ENCODE assay signal across 1 cellular context in genomic region chr1:150410582-150411101, GRCh38.
TF ChIP-seq lines count a peak whose summit lies in the region.

No MANE protein-coding gene starts in this region.

TF ChIP-seq in HCT116, 20 proteins besides CTCF, POLR2A, EP300 and RAD21 (continued from another document):
- no peak for TF ChIP-seq SP1 (IDR thresholded peaks at IDR 0.05; ENCODE audit: low read depth)
- no peak for TF ChIP-seq MAX (IDR thresholded peaks at IDR 0.05)
- no peak for TF ChIP-seq SIN3A (IDR thresholded peaks at IDR 0.05; ENCODE audit: low read depth)
- TF ChIP-seq POLR2AphosphoS5 (IDR thresholded peaks at IDR 0.05; ENCODE audit: low read depth, low read length), result no peak
- no peak for TF ChIP-seq EZH2 (IDR thresholded peaks at IDR 0.05)
- TF ChIP-seq REST (IDR thresholded peaks at IDR 0.05; ENCODE audit: low read depth), result no peak
- TF ChIP-seq SRF (IDR thresholded peaks at IDR 0.05; ENCODE audit: low read depth), result no peak
- TF ChIP-seq ZNF274 (IDR thresholded peaks at IDR 0.05; ENCODE audit: low read depth, low read length), result no peak
- no peak for TF ChIP-seq JUND (IDR thresholded peaks at IDR 0.05)
- no peak for TF ChIP-seq EZH2phosphoT487 (IDR thresholded peaks at IDR 0.05; ENCODE audit: borderline replicate concordance)
- no peak for TF ChIP-seq ZFX (IDR thresholded peaks at IDR 0.05)
